ENCODE assay signal across 23 cellular contexts in genomic region chr3:183038221-183038620, GRCh38. TPM values are rescaled to one million over a fixed set of nuclear protein-coding genes. Genes with fewer than 3 reads are reported as not detected.
A peak's percentile ranks its signal among the peaks of the same experiment; 100 is the strongest.
DNase-seq lines count a peak whose midpoint lies in the region; ATAC-seq and TF ChIP-seq lines count a peak whose summit lies in the region.
"Had no signal": no experiment of that assay in that cellular context is flagged by ENCODE, and none has a peak within 500 bp of the region (broad histone marks: within the 10 kb centered on the region; RNA-seq: fewer than 3 reads in every experiment).

No MANE protein-coding gene starts in this region.

- no peak overlapping the region for H3K4me3 Mint-ChIP-seq in mesothelial cell of epicardium
- H3K4me3 Mint-ChIP-seq: activated naive CD8-positive, alpha-beta T cell treated with anti-CD3 and anti-CD28 coated beads, Interleukin-2, amount 10 ng/mL, durations not matched to agents 7 days and 5 days; immature natural killer cell; memory B cell; T-helper 1 cell treated with Interleukin-12 subunit alpha and Interleukin-12 subunit beta and Interleukin-4 antibody, amounts not matched to agents 30 μg/mL and 1 μg/mL, for 36 hours; WTC11 had no signal

- H3K36me3 Mint-ChIP-seq in mesothelial cell of epicardium, result peaks cover 43% of the 10 kb centered on the region

- in situ Hi-C loops in Caki2 (cut with HindIII; ENCODE audit: low pct_unique_long_range_greater_than_20kb, low sequenced_read_pairs), result no loop called here

- no peak for TF ChIP-seq POLR2A in erythroblast (IDR thresholded peaks at IDR 0.05; ENCODE audit: low read length)

- H3K9me3 Mint-ChIP-seq in mesothelial cell of epicardium, result no peaks in the 10 kb centered on the region
- H3K9me3 Mint-ChIP-seq: activated naive CD8-positive, alpha-beta T cell treated with anti-CD3 and anti-CD28 coated beads, Interleukin-2, amount 10 ng/mL, durations not matched to agents 7 days and 5 days; immature natural killer cell; memory B cell; T-helper 1 cell treated with Interleukin-12 subunit alpha and Interleukin-12 subunit beta and Interleukin-4 antibody, amounts not matched to agents 30 μg/mL and 1 μg/mL, for 36 hours; WTC11 had no signal

- H3K27ac Mint-ChIP-seq in mesothelial cell of epicardium, result no peak overlapping the region
- H3K27ac Mint-ChIP-seq: activated naive CD8-positive, alpha-beta T cell treated with anti-CD3 and anti-CD28 coated beads, Interleukin-2, amount 10 ng/mL, durations not matched to agents 7 days and 5 days; memory B cell; T-helper 1 cell treated with Interleukin-12 subunit alpha and Interleukin-12 subunit beta and Interleukin-4 antibody, amounts not matched to agents 30 μg/mL and 1 μg/mL, for 36 hours had no signal

- TF ChIP-seq CTCF in epithelial cell of proximal tubule (conservative IDR thresholded peaks at IDR 0.05; ENCODE audit: low read depth, low read length) (no peak), mesothelial cell of epicardium (IDR thresholded peaks at IDR 0.05; ENCODE audit: unreplicated experiment) (no peak)

- no peak overlapping the region for H3K4me3 ChIP-seq in epithelial cell of proximal tubule (ENCODE audit: low read depth, low read length)
- H3K4me3 ChIP-seq: heart left ventricle, K562, upper lobe of left lung had no signal

- H3K4me1 Mint-ChIP-seq in mesothelial cell of epicardium, result peaks cover 4% of the 10 kb centered on the region
- H3K4me1 Mint-ChIP-seq: activated naive CD8-positive, alpha-beta T cell treated with anti-CD3 and anti-CD28 coated beads, Interleukin-2, amount 10 ng/mL, durations not matched to agents 7 days and 5 days; immature natural killer cell; WTC11 had no signal

- peak; percentile 73 for ATAC-seq in GM19467 (IDR thresholded peaks at IDR 0.05; ENCODE audit: unreplicated experiment)
- ATAC-seq in HG03135 (IDR thresholded peaks at IDR 0.05; ENCODE audit: unreplicated experiment), result peak; percentile 70
- ATAC-seq in GM18868 (IDR thresholded peaks at IDR 0.05; ENCODE audit: unreplicated experiment), result no peak
- no peak for ATAC-seq in left cardiac atrium
- ATAC-seq: K562, WTC11 had no signal

- H3K27me3 Mint-ChIP-seq in mesothelial cell of epicardium (ENCODE audit: low read depth), result no peaks in the 10 kb centered on the region
- H3K27me3 Mint-ChIP-seq: activated naive CD8-positive, alpha-beta T cell treated with anti-CD3 and anti-CD28 coated beads, Interleukin-2, amount 10 ng/mL, durations not matched to agents 7 days and 5 days; memory B cell had no signal

- DNase-seq in Caki2 (ENCODE audit: low read depth), result peak; percentile 55
- DNase-seq in epithelial cell of proximal tubule (ENCODE audit: low read depth), result peak; percentile 94
- no peak for DNase-seq in mesothelial cell of epicardium (ENCODE audit: low spot score in 2 of 2, unreplicated experiment in 2 of 2)
- no peak for DNase-seq in left cardiac atrium
- DNase-seq in erythroblast (lab: John Stamatoyannopoulos, UW), result no peak
- DNase-seq: activated naive CD8-positive, alpha-beta T cell treated with anti-CD3 and anti-CD28 coated beads, Interleukin-2, amount 10 ng/mL, durations not matched to agents 7 days and 5 days; central memory CD4-positive, alpha-beta T cell; DMS153; effector memory CD4-positive, alpha-beta T cell; heart left ventricle; immature natural killer cell; NCI-H2107; NCI-H526; Right ventricle myocardium superior; stimulated activated naive CD4-positive, alpha-beta T cell treated with Interleukin-2 at 50 U/mL for 16 hours; upper lobe of left lung had no signal

- intact Hi-C loops in left cardiac atrium (cut with DNase I), result no loop called here

RNA-seq across cellular contexts. Expression of gene DCUN1D1, which starts 57.9 kb away (rescaled TPM):
- 8.1 and 8.2 TPM in 2 replicates for total RNA-seq in Caki2 (2014; rRNA removed; shearing (Covaris generic); ENCODE audit: low replicate concordance)
- 11.3 and 17.1 TPM in 2 replicates for total RNA-seq in epithelial cell of proximal tubule
- total RNA-seq in mesothelial cell of epicardium, result 50.7 to 53.8 TPM (median 52.9 TPM) in 3 replicates
- total RNA-seq in left cardiac atrium, result 10 to 100 TPM; 30.5 to 31.2 TPM

Comparison
In these comparisons a context has a peak if more than half of its experiments do, and no peak if none do; other contexts are left out.
1. DNase-seq: peak in Caki2 (single experiment) and epithelial cell of proximal tubule (single experiment); none in mesothelial cell of epicardium (0 of 2), left cardiac atrium (single experiment) and erythroblast (0 of 2).
2. ATAC-seq: peak in GM19467 (single experiment) and HG03135 (single experiment); none in GM18868 (single experiment) and left cardiac atrium (0 of 2).